21 cellular contexts compared by ENCODE assay signal in the genomic region with DNA sequence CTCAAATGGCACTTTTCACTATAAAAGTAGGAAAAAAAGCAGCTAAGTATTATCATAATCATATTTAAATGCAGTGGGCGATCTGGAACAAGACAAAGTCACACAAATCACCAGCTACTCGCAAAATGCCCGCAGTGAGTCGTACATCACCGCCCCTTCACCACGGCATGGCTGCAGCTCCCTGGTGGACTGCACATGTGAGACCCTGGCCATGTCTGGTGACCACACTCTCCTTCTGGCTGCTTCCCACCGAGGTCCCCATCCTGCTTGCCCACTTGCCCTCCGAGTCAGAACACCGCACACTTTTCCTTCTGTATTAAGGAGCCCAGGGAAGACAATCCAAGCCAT. TPM values are rescaled to one million over a fixed set of nuclear protein-coding genes. Genes with fewer than 3 reads are reported as not detected.
A peak's percentile ranks its signal among the peaks of the same experiment; 100 is the strongest.
DNase-seq lines count a peak whose midpoint lies in the region; FAIRE-seq and TF ChIP-seq lines count a peak whose summit lies in the region.
"Had no signal": no experiment of that assay in that cellular context is flagged by ENCODE, and none has a peak within 500 bp of the region (broad histone marks: within the 10 kb centered on the region; RNA-seq: fewer than 3 reads in every experiment).

No MANE protein-coding gene starts in this region.

- TF ChIP-seq CTCF in H1 (IDR thresholded peaks at IDR 0.05; ENCODE audit: control extremely low read depth in 1 of 3, insufficient read depth in 1 of 3, low read depth in 1 of 3, low read length in 3 of 3) = no peak

- no peak for TF ChIP-seq EP300 in H1 (IDR thresholded peaks at IDR 0.05; ENCODE audit: borderline replicate concordance in 1 of 2, low read depth in 2 of 2, low read length in 2 of 2)

- H2BK120ac ChIP-seq in H1 (replicated peaks; ENCODE audit: low read depth, low read length) (no peak overlapping the region), neuronal stem cell (ENCODE audit: low read depth, low read length) (no peak overlapping the region)

- no peak overlapping the region for H3K4me2 ChIP-seq in H1 (ENCODE audit: insufficient read depth in 1 of 2, low read depth in 2 of 2, low read length in 2 of 2)
- H3K4me2 ChIP-seq in neuronal stem cell (ENCODE audit: insufficient read depth, low read length, poor library complexity, severe bottlenecking) = no peak overlapping the region
- H3K4me2 ChIP-seq: GM23338 had no signal

- no peaks in the 10 kb centered on the region for H3K9me3 ChIP-seq in H1 (ENCODE audit: insufficient read depth in 2 of 2, low read depth in 1 of 2, low read length in 1 of 2)
- H3K9me3 ChIP-seq in neuronal stem cell (replicated peaks in 1 of 2; ENCODE audit: control insufficient read depth in 2 of 2, insufficient read depth in 1 of 2, low read depth in 1 of 2, low read length in 2 of 2) = no peaks in the 10 kb centered on the region
- H3K9me3 ChIP-seq: HAP-1 had no signal

- no peaks in the 10 kb centered on the region for H4K20me1 ChIP-seq in H1 (replicated peaks in 1 of 2; ENCODE audit: control insufficient read depth in 1 of 2, insufficient read depth in 2 of 2, low read length in 2 of 2)

- H2BK15ac ChIP-seq in H1 (ENCODE audit: low read length) (no peak overlapping the region), neuronal stem cell (ENCODE audit: low read length) (peak overlapping the region; percentile 88)

- H3K4me1 ChIP-seq in H1 (replicated peaks in 1 of 4; ENCODE audit: control insufficient read depth in 3 of 4, insufficient read depth in 4 of 4, low read length in 3 of 4) (peaks cover 3 to 13% (median 5%) of the 10 kb centered on the region in 4 experiments; a peak in 6 of 7 replicates), neuronal stem cell (ENCODE audit: control insufficient read depth in 2 of 2, insufficient read depth in 1 of 2, low read depth in 1 of 2, low read length in 2 of 2) (peaks cover 22 to 26% of the 10 kb centered on the region in 2 donors)
- H3K4me1 ChIP-seq: HAP-1 had no signal

- H3K79me1 ChIP-seq in H1 (ENCODE audit: low read depth, low read length) = no peaks in the 10 kb centered on the region
- H3K79me1 ChIP-seq in neuronal stem cell (ENCODE audit: low read depth, low read length) = no peaks in the 10 kb centered on the region

- 87% methylated on average over 9 of the region's 9 CpGs; no CpG with 5 or more reads in 1 of the 2 experiments for WGBS in H1 (ENCODE audit: extremely low coverage in 1 of 2, insufficient coverage in 1 of 2, insufficient read length in 1 of 2, insufficient replicate concordance in 2 of 2, low coverage in 1 of 2, low lambda C conversion rate in 2 of 2, missing lambda C conversion rate in 1 of 2), 2 experiments
- WGBS in neuronal stem cell (ENCODE audit: extremely low coverage in 2 of 2, insufficient read length in 2 of 2, insufficient replicate concordance in 1 of 2), 2 donors = no CpG with 5 or more reads among the region's 9 CpGs

- H2BK5ac ChIP-seq in H1 (ENCODE audit: low read depth, low read length) (no peak overlapping the region), neuronal stem cell (ENCODE audit: low read length) (no peak overlapping the region)

- H3K56ac ChIP-seq in H1 (replicated peaks; ENCODE audit: insufficient read length, low read depth, low read length) = no peak overlapping the region

- peak overlapping the region; percentile 26 for H4K91ac ChIP-seq in H1 (replicated peaks; ENCODE audit: insufficient read length, low read length)
- H4K91ac ChIP-seq in neuronal stem cell (ENCODE audit: low read depth, low read length, poor library complexity) = peak overlapping the region; percentile 34

- H4K5ac ChIP-seq in H1 (ENCODE audit: insufficient read length, low read depth, low read length) = no peak overlapping the region

- H2AFZ ChIP-seq in H1 (ENCODE audit: low read length) (no peak overlapping the region), neuronal stem cell (ENCODE audit: low read length) (no peak overlapping the region)

- H3K79me2 ChIP-seq in H1 (ENCODE audit: control insufficient read depth in 1 of 2, insufficient read depth in 2 of 2, low read length in 2 of 2) = no peaks in the 10 kb centered on the region

- H3K27me3 ChIP-seq in H1 (replicated peaks in 1 of 4; ENCODE audit: control insufficient read depth in 3 of 4, extremely low read depth in 1 of 4, insufficient read depth in 3 of 4, low read length in 3 of 4) (peaks cover 0 to 2% (median 0%) of the 10 kb centered on the region in 4 experiments; a peak in 1 of 7 replicates), neuronal stem cell (ENCODE audit: control insufficient read depth in 3 of 3, insufficient read depth in 3 of 3, low read depth in 1 of 3, low read length in 3 of 3) (peaks cover 0 to 4% (median 0%) of the 10 kb centered on the region in 3 experiments)

- H3K9ac ChIP-seq in H1 (replicated peaks in 1 of 4; ENCODE audit: extremely low read depth in 1 of 4, low read depth in 3 of 4, low read length in 3 of 4) = no peak overlapping the region
- H3K9ac ChIP-seq in neuronal stem cell (ENCODE audit: low read depth, low read length, poor library complexity) = no peak overlapping the region

- CTCF ChIA-PET in H1 (lab: Charles Lee; ENCODE audit: partially characterized antibody) = interaction anchor here (1.1 to 7.9 kb wide), 4 partner anchors 8 to 19 kb away, joined by 3 to 54 read pairs (median 6); no protein-coding TSS in a partner anchor

- H3K27ac ChIP-seq in angular gyrus (ENCODE audit: low read depth, low read length) (peak overlapping the region; percentile 51), H1 (ENCODE audit: low read depth, low read length) (no peak overlapping the region), neuronal stem cell (replicated peaks; ENCODE audit: low read length) (no peak overlapping the region)

- H3K4me3 ChIP-seq in H1 (ENCODE audit: extremely low read depth in 1 of 4, insufficient read depth in 2 of 4, low read depth in 3 of 4, low read length in 4 of 4) (no peak overlapping the region), neuronal stem cell (ENCODE audit: low read length in 2 of 2) (no peak overlapping the region)
- H3K4me3 ChIP-seq: GM12878, GM23338, HAP-1 had no signal

- no peak overlapping the region; the same call in 1 of the 2 replicates for H4K8ac ChIP-seq in H1 (ENCODE audit: extremely low read depth, insufficient read depth, low read length)
- no peak overlapping the region for H4K8ac ChIP-seq in neuronal stem cell (ENCODE audit: low read depth, low read length)

- H3K36me3 ChIP-seq in H1 (ENCODE audit: control insufficient read depth in 2 of 4, insufficient read depth in 4 of 4, low read length in 3 of 4) (no peaks in the 10 kb centered on the region), neuronal stem cell (replicated peaks in 1 of 2; ENCODE audit: control insufficient read depth in 2 of 2, insufficient read depth in 2 of 2, low read length in 2 of 2) (no peaks in the 10 kb centered on the region)
- H3K36me3 ChIP-seq: HAP-1 had no signal

- POLR2A ChIA-PET in H1 (lab: Charles Lee; ENCODE audit: partially characterized antibody) = interaction anchor here (0.9 to 1.2 kb wide), 4 partner anchors 9 to 40 kb away, joined by 3 read pairs; no protein-coding TSS in a partner anchor

- no peak for DNase-seq in H1 (ENCODE audit: low read depth in 1 of 2, low spot score in 2 of 2)
- DNase-seq in neuronal stem cell (ENCODE audit: low spot score) = no peak
- no peak for DNase-seq in anterior cingulate cortex (lab: John Stamatoyannopoulos, UW)
- no peak for DNase-seq in DMS79 treated with DMSO at 0.1 percent for 48 hours (lab: John Stamatoyannopoulos, UW)
- DNase-seq in SKM-1 treated with dmso at 0.1 percent for 144 hours (lab: John Stamatoyannopoulos, UW; ENCODE audit: unreplicated experiment) = no peak
- DNase-seq: C1 segment of cervical spinal cord; Calu3; CD4-positive, alpha-beta memory T cell; COR-L47; DMS53; DND-41; HFFc6 had no signal

- no peaks in the 10 kb centered on the region; the same call in 1 of the 2 replicates for H3K23me2 ChIP-seq in H1 (ENCODE audit: low read depth, low read length)

- H3K14ac ChIP-seq in H1 (ENCODE audit: insufficient read length) (no peak overlapping the region), neuronal stem cell (ENCODE audit: low read length) (no peak overlapping the region)

- H3K23ac ChIP-seq in H1 (ENCODE audit: insufficient read length) (no peak overlapping the region), neuronal stem cell (ENCODE audit: low read depth, low read length, poor library complexity) (no peak overlapping the region)

- no peak for TF ChIP-seq RAD21 in H1 (IDR thresholded peaks at IDR 0.05 in 1 of 2, conservative IDR thresholded peaks at IDR 0.05 in 1 of 2; ENCODE audit: low read depth in 2 of 2, low read length in 2 of 2)

- H2BK12ac ChIP-seq in H1 (ENCODE audit: low read depth, low read length) (no peak overlapping the region), neuronal stem cell (ENCODE audit: low read length) (peak overlapping the region; percentile 78)

- no peak overlapping the region for H2AK5ac ChIP-seq in H1 (ENCODE audit: low read depth, low read length)
- peak overlapping the region; percentile 85 for H2AK5ac ChIP-seq in neuronal stem cell (ENCODE audit: low read depth, low read length)

- H3K18ac ChIP-seq in H1 (ENCODE audit: extremely low read depth, low read length) (no peak overlapping the region), neuronal stem cell (ENCODE audit: low read length) (peak overlapping the region; percentile 45)

- FAIRE-seq in H1 (lab: Jason Lieb, UNC) = no peak
- FAIRE-seq: G401.6, GM12878, GM19239, H54 had no signal

- no peak for TF ChIP-seq POLR2A in H1 (IDR thresholded peaks at IDR 0.05; ENCODE audit: control extremely low read depth in 1 of 2, low read depth in 2 of 2, low read length in 2 of 2)

- 0 out of 2 replicates have a peak overlapping the region, but pooled peaks have one; percentile 77 for H2BK20ac ChIP-seq in H1 (ENCODE audit: low read length)

- H3K4ac ChIP-seq in H1 (replicated peaks; ENCODE audit: insufficient read length, low read depth, low read length) = no peak overlapping the region
- H3K4ac ChIP-seq in neuronal stem cell (ENCODE audit: low read length) = no peak overlapping the region

RNA-seq across cellular contexts. Expression of gene ACAA1, which starts 38.6 kb away (rescaled TPM):
- total RNA-seq in H1 (2021; fragmentation: NEBNext Ultra II Directional; extraction: Animal tissue kit (Norgen Biotek cat#: 25700)) = 31.9 and 34.8 TPM in 2 replicates
- 23.1 and 27.4 TPM in 2 replicates for polyA plus RNA-seq in H1 (2011; rRNA removed)
- polyA plus RNA-seq in H1 (2011; cell fraction: cytosol; rRNA removed) = 36.1 TPM
- polyA plus RNA-seq in H1 (2011; cell fraction: nucleus; rRNA removed) = 70.1 TPM
- 27.7 to 33.5 TPM (median 31.4 TPM) in 4 replicates for polyA plus RNA-seq in H1 (2012, experiment 1 of 2)
- 15.4 TPM for polyA plus RNA-seq in H1 (2012, experiment 2 of 2)
- polyA plus RNA-seq in H1 (2013, experiment 1 of 2) = 17.8 TPM
- polyA plus RNA-seq in H1 (2013, experiment 2 of 2) = 18.3 TPM
- polyA minus RNA-seq in H1 (2011; rRNA and poly(A)+ RNA removed) = 30.1 and 33.4 TPM in 2 replicates
- 17.3 TPM for polyA minus RNA-seq in H1 (2011; cell fraction: cytosol; rRNA and poly(A)+ RNA removed)
- polyA minus RNA-seq in H1 (2011; cell fraction: nucleus; rRNA and poly(A)+ RNA removed) = 72.6 TPM
- polyA plus RNA-seq in neuronal stem cell (2013, experiment 1 of 2) = 11.6 TPM
- 11.5 TPM for polyA plus RNA-seq in neuronal stem cell (2013, experiment 2 of 2)

RNA-seq across cellular contexts. Expression of gene MYD88, which starts 40.1 kb away (rescaled TPM):
- 19.7 and 22.1 TPM in 2 replicates for total RNA-seq in H1 (2021; fragmentation: NEBNext Ultra II Directional; extraction: Animal tissue kit (Norgen Biotek cat#: 25700))
- 22.5 and 31.1 TPM in 2 replicates for polyA plus RNA-seq in H1 (2011; rRNA removed)
- polyA plus RNA-seq in H1 (2011; cell fraction: cytosol; rRNA removed) = 24.4 TPM
- 31.6 TPM for polyA plus RNA-seq in H1 (2011; cell fraction: nucleus; rRNA removed)
- 19.8 to 24.7 TPM (median 21.4 TPM) in 4 replicates for polyA plus RNA-seq in H1 (2012, experiment 1 of 2)
- 23.3 TPM for polyA plus RNA-seq in H1 (2012, experiment 2 of 2)
- polyA plus RNA-seq in H1 (2013, experiment 1 of 2) = 19.7 TPM
- 19.4 TPM for polyA plus RNA-seq in H1 (2013, experiment 2 of 2)
- 32.9 and 47.0 TPM in 2 replicates for polyA minus RNA-seq in H1 (2011; rRNA and poly(A)+ RNA removed)
- polyA minus RNA-seq in H1 (2011; cell fraction: cytosol; rRNA and poly(A)+ RNA removed) = 17.0 TPM
- 14.5 TPM for polyA minus RNA-seq in H1 (2011; cell fraction: nucleus; rRNA and poly(A)+ RNA removed)
- polyA plus RNA-seq in neuronal stem cell (2013, experiment 1 of 2) = 20.8 TPM
- polyA plus RNA-seq in neuronal stem cell (2013, experiment 2 of 2) = 20.5 TPM

RNA-seq across cellular contexts. Expression of gene DLEC1, which starts 59.3 kb away (rescaled TPM):
- 0.75 and 0.76 TPM in 2 replicates for total RNA-seq in H1 (2021; fragmentation: NEBNext Ultra II Directional; extraction: Animal tissue kit (Norgen Biotek cat#: 25700))
- 0.26 and 0.36 TPM in 2 replicates for polyA plus RNA-seq in H1 (2011; rRNA removed)
- 0.31 TPM for polyA plus RNA-seq in H1 (2011; cell fraction: cytosol; rRNA removed)
- polyA plus RNA-seq in H1 (2011; cell fraction: nucleus; rRNA removed) = 3.0 TPM
- 0.43 to 0.87 TPM (median 0.62 TPM) in 4 replicates for polyA plus RNA-seq in H1 (2012, experiment 1 of 2)
- 0.29 TPM for polyA plus RNA-seq in H1 (2012, experiment 2 of 2)
- 1.4 TPM for polyA plus RNA-seq in H1 (2013, experiment 1 of 2)
- 0.17 TPM for polyA plus RNA-seq in H1 (2013, experiment 2 of 2)
- 0.63 and 1.4 TPM in 2 replicates for polyA minus RNA-seq in H1 (2011; rRNA and poly(A)+ RNA removed)
- 0.29 TPM for polyA minus RNA-seq in H1 (2011; cell fraction: cytosol; rRNA and poly(A)+ RNA removed)
- polyA minus RNA-seq in H1 (2011; cell fraction: nucleus; rRNA and poly(A)+ RNA removed) = 3.0 TPM
- 2.5 TPM for polyA plus RNA-seq in neuronal stem cell (2013, experiment 1 of 2)
- polyA plus RNA-seq in neuronal stem cell (2013, experiment 2 of 2) = 2.5 TPM
- total RNA-seq: A172, A673 had no signal
